9 cellular contexts compared by ENCODE assay signal in genomic region chr14:52551205-52551604, GRCh38. TPM values are rescaled to one million over a fixed set of nuclear protein-coding genes. Genes with fewer than 3 reads are reported as not detected.
DNase-seq lines count a peak whose midpoint lies in the region; TF ChIP-seq lines count a peak whose summit lies in the region.
"Had no signal": no experiment of that assay in that cellular context is flagged by ENCODE, and none has a peak within 500 bp of the region (broad histone marks: within the 10 kb centered on the region; RNA-seq: fewer than 3 reads in every experiment).

No MANE protein-coding gene starts in this region.

- H3K4me1 Mint-ChIP-seq in endothelial cell (ENCODE audit: unreplicated experiment), result no peaks in the 10 kb centered on the region

- peaks cover 35% of the 10 kb centered on the region for H3K79me2 ChIP-seq in OCI-LY1 (ENCODE audit: insufficient read depth, low read length)
- peaks cover 11% of the 10 kb centered on the region for H3K79me2 ChIP-seq in parathyroid adenoma

- no peaks in the 10 kb centered on the region for H3K36me3 ChIP-seq in ES-I3 (ENCODE audit: insufficient read depth, low read length)
- peaks cover 16% of the 10 kb centered on the region for H3K36me3 ChIP-seq in OCI-LY1 (ENCODE audit: insufficient read depth, low read length)
- no peaks in the 10 kb centered on the region for H3K36me3 ChIP-seq in parathyroid adenoma (ENCODE audit: control insufficient read depth, insufficient read depth, low read length)

- no peaks in the 10 kb centered on the region for H3K9me3 Mint-ChIP-seq in endothelial cell (ENCODE audit: unreplicated experiment)

- H3K27me3 ChIP-seq in OCI-LY1 (ENCODE audit: insufficient read depth, low read length) (no peaks in the 10 kb centered on the region), parathyroid adenoma (ENCODE audit: control insufficient read depth, insufficient read depth, low read length) (no peaks in the 10 kb centered on the region)

- no peaks in the 10 kb centered on the region for H4K20me1 ChIP-seq in OCI-LY1 (ENCODE audit: insufficient read depth, low read length)

- H2AFZ ChIP-seq in OCI-LY1 (ENCODE audit: low read length) (no peak overlapping the region), parathyroid adenoma (peak overlapping the region; percentile 98)

- no peak for TF ChIP-seq CTCF in OCI-LY1 (IDR thresholded peaks at IDR 0.05; ENCODE audit: low read length)
- TF ChIP-seq CTCF in endothelial cell (IDR thresholded peaks at IDR 0.05; ENCODE audit: unreplicated experiment), result no peak
- TF ChIP-seq CTCF in parathyroid adenoma (IDR thresholded peaks at IDR 0.05), result no peak

- peak overlapping the region; percentile 98 for H3K4me3 ChIP-seq in OCI-LY1 (ENCODE audit: low read depth, low read length, poor library complexity, severe bottlenecking)
- H3K4me3 ChIP-seq in parathyroid adenoma (ENCODE audit: low read depth, low read length), result peak overlapping the region; percentile 78

- H3K9me3 ChIP-seq in ES-I3 (ENCODE audit: control insufficient read depth, insufficient read depth, low read length) (no peaks in the 10 kb centered on the region), OCI-LY1 (ENCODE audit: low read length) (no peaks in the 10 kb centered on the region), parathyroid adenoma (ENCODE audit: control insufficient read depth, low read length) (no peaks in the 10 kb centered on the region)

- peaks cover 10% of the 10 kb centered on the region for H3K27me3 Mint-ChIP-seq in endothelial cell (ENCODE audit: unreplicated experiment)

- no peaks in the 10 kb centered on the region for H3K36me3 Mint-ChIP-seq in endothelial cell (ENCODE audit: low read depth, unreplicated experiment)

- H3K27ac ChIP-seq in OCI-LY1 (ENCODE audit: low read depth, low read length, poor library complexity, severe bottlenecking) (peak overlapping the region; percentile 81), parathyroid adenoma (peak overlapping the region; percentile 82)

- no peaks in the 10 kb centered on the region for H3F3A ChIP-seq in OCI-LY1 (ENCODE audit: insufficient read depth, low read length)

- peak overlapping the region; percentile 92 for H3K4me2 ChIP-seq in OCI-LY1 (ENCODE audit: low read length)
- H3K4me2 ChIP-seq in parathyroid adenoma (ENCODE audit: low read length), result peak overlapping the region; percentile 89

- no peak overlapping the region for H3K27ac Mint-ChIP-seq in endothelial cell (ENCODE audit: unreplicated experiment)

- peak overlapping the region; percentile 92 for H3K4me3 Mint-ChIP-seq in endothelial cell (ENCODE audit: unreplicated experiment)

- peak overlapping the region; percentile 64; the same call in 1 of the 2 replicates for H3K9ac ChIP-seq in ES-I3 (ENCODE audit: low read depth, low read length)
- peak overlapping the region; percentile 97 for H3K9ac ChIP-seq in OCI-LY1 (ENCODE audit: low read length)
- no peak overlapping the region for H3K9ac ChIP-seq in parathyroid adenoma

- H3K4me1 ChIP-seq in ES-I3 (ENCODE audit: insufficient read depth, low read length), result peaks cover 4% of the 10 kb centered on the region; the same call in 1 of the 2 replicates
- peaks cover 59% of the 10 kb centered on the region for H3K4me1 ChIP-seq in OCI-LY1 (ENCODE audit: insufficient read depth, low read length, severe bottlenecking)
- peaks cover 4% of the 10 kb centered on the region for H3K4me1 ChIP-seq in parathyroid adenoma

- H3K9me2 ChIP-seq in OCI-LY1 (ENCODE audit: low read depth, low read length), result no peaks in the 10 kb centered on the region

- no peak for DNase-seq in endothelial cell (ENCODE audit: low spot score)
- no peak for DNase-seq in DMS153 (lab: John Stamatoyannopoulos, UW)
- no peak for DNase-seq in DMS53 treated with DMSO at 0.1 percent for 48 hours (lab: John Stamatoyannopoulos, UW; ENCODE audit: unreplicated experiment)
- no peak for DNase-seq in HUDEP-2 (lab: John Stamatoyannopoulos, UW; ENCODE audit: unreplicated experiment in 76 of 76)
- no peak for DNase-seq in stimulated activated CD4-positive, alpha-beta T cell treated with anti-CD3 and anti-CD28 coated beads, Interleukin-4, amount 100 ng/mL, for 24 hours
- DNase-seq: retina had no signal

RNA-seq across cellular contexts. Expression of gene TXNDC16, which starts 1.1 kb away (rescaled TPM):
- total RNA-seq in endothelial cell (ENCODE audit: unreplicated experiment), result 6.8 TPM

RNA-seq across cellular contexts. Expression of gene GPR137C, which starts 1.4 kb away (rescaled TPM):
- total RNA-seq in endothelial cell (ENCODE audit: unreplicated experiment), result 3.3 TPM
